In the genomic region with DNA sequence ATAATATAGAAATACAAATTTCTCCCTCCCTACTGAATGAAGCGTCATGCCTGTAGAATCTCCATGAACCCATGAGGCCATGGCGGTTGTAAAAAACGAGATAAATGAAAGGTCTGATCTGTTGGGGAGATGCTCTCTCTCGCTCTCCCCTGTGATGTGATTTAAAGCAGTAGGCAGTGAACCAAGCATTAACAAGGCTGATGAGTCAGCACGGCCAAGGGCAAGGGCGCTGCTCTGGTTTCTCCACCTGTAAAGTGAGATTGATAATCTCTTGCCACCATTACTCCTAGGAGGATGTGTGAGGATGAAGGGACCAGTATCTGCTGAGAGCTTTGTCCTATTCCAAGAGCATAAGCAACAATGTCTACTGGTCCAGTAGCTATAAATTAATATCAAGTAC, we compare ENCODE assay signal across 28 cellular contexts.
"Had no signal": no experiment of that assay in that cellular context is flagged by ENCODE, and none has a peak within 500 bp of the region (broad histone marks: within the 10 kb centered on the region; RNA-seq: fewer than 3 reads in every experiment).

No MANE protein-coding gene starts in this region.

- H3K4me1 Mint-ChIP-seq: activated CD4-positive, alpha-beta T cell treated with anti-CD3 and anti-CD28 coated beads, Interleukin-2, amount 10 ng/mL, durations not matched to agents 24 days and 14 days; activated naive CD8-positive, alpha-beta T cell treated with anti-CD3 and anti-CD28 coated beads, Interleukin-2, amount 50 U/mL, for 24 hours; T-helper 17 cell had no signal

- H3K27me3 ChIP-seq: ascending aorta, body of pancreas, cardiac muscle cell had no signal

- H3K27me3 Mint-ChIP-seq: activated CD4-positive, alpha-beta memory T cell treated with anti-CD3 and anti-CD28 coated beads for 36 hours; activated CD4-positive, alpha-beta T cell treated with anti-CD3 and anti-CD28 coated beads, Interleukin-2, amount 10 ng/mL, durations not matched to agents 24 days and 14 days; T-helper 17 cell had no signal

- H3K4me1 ChIP-seq: ascending aorta, body of pancreas had no signal

- H3K4me3 Mint-ChIP-seq: activated B cell treated with CpG ODN at 0.5 μM for 24 hours; activated CD4-positive, alpha-beta memory T cell treated with anti-CD3 and anti-CD28 coated beads for 36 hours; activated CD4-positive, alpha-beta T cell treated with anti-CD3 and anti-CD28 coated beads, Interleukin-2, amount 10 ng/mL, durations not matched to agents 24 days and 14 days; activated naive CD8-positive, alpha-beta T cell treated with anti-CD3 and anti-CD28 coated beads, Interleukin-2, amount 50 U/mL, for 24 hours; activated T-cell treated with anti-CD3 and anti-CD28 coated beads, Interleukin-2, amount 50 U/mL, for 4 hours; T-helper 17 cell had no signal

- H3K36me3 ChIP-seq: ascending aorta, cardiac muscle cell had no signal

- H3K27ac ChIP-seq: ascending aorta, body of pancreas, cardiac muscle cell had no signal

- H3K9me3 Mint-ChIP-seq: activated B cell treated with CpG ODN at 0.5 μM for 24 hours; activated CD4-positive, alpha-beta memory T cell treated with anti-CD3 and anti-CD28 coated beads for 36 hours; activated CD4-positive, alpha-beta T cell treated with anti-CD3 and anti-CD28 coated beads, Interleukin-2, amount 10 ng/mL, durations not matched to agents 24 days and 14 days; activated naive CD8-positive, alpha-beta T cell treated with anti-CD3 and anti-CD28 coated beads, Interleukin-2, amount 50 U/mL, for 24 hours had no signal

- H3K27ac Mint-ChIP-seq: activated B cell treated with CpG ODN at 0.5 μM for 24 hours; activated CD4-positive, alpha-beta memory T cell treated with anti-CD3 and anti-CD28 coated beads for 36 hours; activated CD4-positive, alpha-beta T cell treated with anti-CD3 and anti-CD28 coated beads, Interleukin-2, amount 10 ng/mL, durations not matched to agents 24 days and 14 days; activated naive CD4-positive, alpha-beta T cell treated with anti-CD3 and anti-CD28 coated beads, Interleukin-2, amount 50 U/mL, for 72 hours; activated naive CD8-positive, alpha-beta T cell treated with anti-CD3 and anti-CD28 coated beads, Interleukin-2, amount 50 U/mL, for 24 hours; T-helper 17 cell had no signal

- H3K36me3 Mint-ChIP-seq: activated CD4-positive, alpha-beta memory T cell treated with anti-CD3 and anti-CD28 coated beads for 36 hours; activated naive CD4-positive, alpha-beta T cell treated with anti-CD3 and anti-CD28 coated beads, Interleukin-2, amount 50 U/mL, for 72 hours had no signal

- DNase-seq: activated B cell treated with CpG ODN at 0.5 μM for 24 hours; activated CD4-positive, alpha-beta memory T cell treated with anti-CD3 and anti-CD28 coated beads for 36 hours; activated CD4-positive, alpha-beta T cell treated with anti-CD3 and anti-CD28 coated beads for 1 hour; activated CD4-positive, alpha-beta T cell treated with anti-CD3 and anti-CD28 coated beads, Interleukin-2, amount 10 ng/mL, durations not matched to agents 24 days and 14 days; activated CD8-positive, alpha-beta memory T cell treated with anti-CD3 and anti-CD28 coated beads for 24 hours; activated effector memory CD4-positive, alpha-beta T cell treated with anti-CD3 and anti-CD28 coated beads, Interleukin-2, amount 50 U/mL, for 16 hours; activated naive CD4-positive, alpha-beta T cell treated with Interleukin-2 at 50 U/mL for 16 hours; activated naive CD8-positive, alpha-beta T cell treated with anti-CD3 and anti-CD28 coated beads, Interleukin-2, amount 50 U/mL, for 24 hours; activated T-cell treated with anti-CD3 and anti-CD28 coated beads, Interleukin-2, amount 50 U/mL, for 4 hours; amniotic stem cell; body of pancreas; Kasumi-1; NCI-H1048; NCI-H146; NCI-H187 treated with DMSO at 0.1 percent for 48 hours; NCI-H2081 treated with DMSO at 0.1 percent for 48 hours; NCI-H226; NCI-H526; NCI-H774; NK-92 treated with Interleukin-12 subunit alpha and Interleukin-12 subunit beta, amount 100 ng/mL, for 24 hours; PC-3; SHP77; T-helper 17 cell; T1000 had no signal

- H3K4me3 ChIP-seq: ascending aorta, body of pancreas, cardiac muscle cell, K562 had no signal

- H3K9me3 ChIP-seq: ascending aorta, body of pancreas had no signal

- ATAC-seq: activated naive CD4-positive, alpha-beta T cell treated with anti-CD3 and anti-CD28 coated beads, Interleukin-2, amount 50 U/mL, for 72 hours; activated naive CD8-positive, alpha-beta T cell treated with anti-CD3 and anti-CD28 coated beads, Interleukin-2, amount 50 U/mL, for 24 hours; activated T-cell treated with anti-CD3 and anti-CD28 coated beads, Interleukin-2, amount 50 U/mL, for 4 hours; body of pancreas; K562; PC-3; T-helper 17 cell had no signal
